Comparison of ENCODE assay signal across 18 cellular contexts in genomic region chr19:7263521-7263920, GRCh38.
"Had no signal": no experiment of that assay in that cellular context is flagged by ENCODE, and none has a peak within 500 bp of the region (broad histone marks: within the 10 kb centered on the region; RNA-seq: fewer than 3 reads in every experiment).

No MANE protein-coding gene starts in this region.

- DNase-seq: activated CD4-positive, alpha-beta T cell treated with anti-CD3 and anti-CD28 coated beads for 48 hours; activated CD4-positive, CD25-positive, alpha-beta regulatory T cell; activated CD8-positive, alpha-beta T cell treated with anti-CD3 and anti-CD28 coated beads for 36 hours; activated naive CD4-positive, alpha-beta T cell treated with anti-CD3 and anti-CD28 coated beads for 36 hours; activated T-cell treated with anti-CD3 and anti-CD28 coated beads, Interleukin-2, amount 50 U/mL, for 1 hour; dermis blood vessel endothelial cell; effector memory CD8-positive, alpha-beta T cell; glutamatergic neuron; hippocampal formation; right cardiac atrium; stimulated activated naive CD8-positive, alpha-beta T cell treated with anti-CD3 and anti-CD28 coated beads, Interleukin-15, Interleukin-2, amounts not matched to agents 100 U/mL and 50 U/mL, for 24 hours; T1000; upper lobe of left lung had no signal

- H3K4me3 Mint-ChIP-seq: activated CD8-positive, alpha-beta T cell treated with anti-CD3 and anti-CD28 coated beads for 36 hours; activated naive CD4-positive, alpha-beta T cell treated with anti-CD3 and anti-CD28 coated beads for 36 hours; effector memory CD8-positive, alpha-beta T cell; nephron had no signal

- H3K4me3 ChIP-seq: lung, skin epidermis, suprapubic skin, upper lobe of left lung had no signal

- H3K27me3 ChIP-seq: suprapubic skin, upper lobe of left lung had no signal

- H3K27ac ChIP-seq: skin epidermis, suprapubic skin, upper lobe of left lung had no signal

- H3K27me3 Mint-ChIP-seq: activated CD8-positive, alpha-beta T cell treated with anti-CD3 and anti-CD28 coated beads for 36 hours had no signal

- H3K9me3 Mint-ChIP-seq: activated CD8-positive, alpha-beta T cell treated with anti-CD3 and anti-CD28 coated beads for 36 hours; activated naive CD4-positive, alpha-beta T cell treated with anti-CD3 and anti-CD28 coated beads for 36 hours; activated T-helper 2 cell treated with anti-CD3 and anti-CD28 coated beads, Interferon-gamma antibody, Interleukin-2, Interleukin-4, amounts not matched to agents 10 μg/mL and 5 μg/mL and 100 μg/mL, durations not matched to agents 14 hours and 24 hours and 36 hours; effector memory CD8-positive, alpha-beta T cell had no signal

- H3K27ac Mint-ChIP-seq: activated CD8-positive, alpha-beta T cell treated with anti-CD3 and anti-CD28 coated beads for 36 hours; activated naive CD4-positive, alpha-beta T cell treated with anti-CD3 and anti-CD28 coated beads for 36 hours; activated T-helper 2 cell treated with anti-CD3 and anti-CD28 coated beads, Interferon-gamma antibody, Interleukin-2, Interleukin-4, amounts not matched to agents 10 μg/mL and 5 μg/mL and 100 μg/mL, durations not matched to agents 14 hours and 24 hours and 36 hours; effector memory CD8-positive, alpha-beta T cell; nephron had no signal

- H3K9me3 ChIP-seq: suprapubic skin, upper lobe of left lung had no signal
